Comparison of ENCODE assay signal across 19 cellular contexts in genomic region chr15:58423205-58423604, GRCh38. TPM values are rescaled to one million over a fixed set of nuclear protein-coding genes. Genes with fewer than 3 reads are reported as not detected.
A peak's percentile ranks its signal among the peaks of the same experiment; 100 is the strongest.
DNase-seq lines count a peak whose midpoint lies in the region; ATAC-seq, FAIRE-seq and TF ChIP-seq lines count a peak whose summit lies in the region.
"Had no signal": no experiment of that assay in that cellular context is flagged by ENCODE, and none has a peak within 500 bp of the region (broad histone marks: within the 10 kb centered on the region; RNA-seq: fewer than 3 reads in every experiment).

No MANE protein-coding gene starts in this region.

- H3K36me3 ChIP-seq in K562 (ENCODE audit: control insufficient read depth, insufficient read depth, low read length) (no peaks in the 10 kb centered on the region), HepG2 (replicated peaks in 1 of 2; ENCODE audit: control insufficient read depth in 1 of 2, insufficient read depth in 2 of 2, low read length in 2 of 2) (no peaks in the 10 kb centered on the region), mucosa of descending colon (ENCODE audit: low read depth) (no peaks in the 10 kb centered on the region), Karpas-422 (ENCODE audit: insufficient read depth, low read length) (no peaks in the 10 kb centered on the region)
- H3K36me3 ChIP-seq: BE2C had no signal

- TF ChIP-seq CTCF in K562 (IDR thresholded peaks at IDR 0.05 in 2 of 3, conservative IDR thresholded peaks at IDR 0.05 in 1 of 3; ENCODE audit: insufficient read depth in 2 of 3, low read depth in 1 of 3, low read length in 3 of 3): no peak
- no peak for TF ChIP-seq CTCF in HepG2 (CRISPR knock-in tag; IDR thresholded peaks at IDR 0.05)
- no peak for TF ChIP-seq CTCF in mucosa of descending colon (IDR thresholded peaks at IDR 0.05)

- FAIRE-seq in K562 (lab: Jason Lieb, UNC) (no peak), HepG2 (lab: Jason Lieb, UNC) (no peak)
- FAIRE-seq: A204.1, D721Med, G401.6, GM12892, GM18507, H1 had no signal

- H4K20me1 ChIP-seq in K562 (replicated peaks; ENCODE audit: control insufficient read depth, insufficient read depth, low read length): no peaks in the 10 kb centered on the region
- no peaks in the 10 kb centered on the region for H4K20me1 ChIP-seq in HepG2 (ENCODE audit: insufficient read depth, low read length)
- H4K20me1 ChIP-seq in Karpas-422 (ENCODE audit: insufficient read depth, low read depth, low read length): no peaks in the 10 kb centered on the region

- BruUV-seq in K562 (replicated peaks; lab: Mats Ljungman, UMichigan) (no TSS peak), HepG2 (replicated peaks; lab: Mats Ljungman, UMichigan) (no TSS peak)

- no peaks in the 10 kb centered on the region for H3K27me3 ChIP-seq in K562 (ENCODE audit: control insufficient read depth in 2 of 2, insufficient read depth in 2 of 2, low read length in 2 of 2)
- H3K27me3 ChIP-seq in HepG2 (ENCODE audit: control insufficient read depth in 1 of 2, insufficient read depth in 2 of 2, low read length in 2 of 2): no peaks in the 10 kb centered on the region
- no peaks in the 10 kb centered on the region for H3K27me3 ChIP-seq in Karpas-422 (ENCODE audit: low read length)
- H3K27me3 ChIP-seq: BE2C had no signal

- H3K4me1 ChIP-seq in K562 (replicated peaks in 1 of 2; ENCODE audit: control insufficient read depth in 2 of 2, insufficient read depth in 2 of 2, low read length in 2 of 2) (peaks cover 3 to 18% of the 10 kb centered on the region in 2 experiments), HepG2 (ENCODE audit: insufficient read depth, low read length) (peaks cover 53% of the 10 kb centered on the region), mucosa of descending colon (ENCODE audit: low read depth) (no peaks in the 10 kb centered on the region), Karpas-422 (ENCODE audit: low read length) (no peaks in the 10 kb centered on the region)

- intact Hi-C loops in K562 (cut with micrococcal nuclease) (no loop called here), HepG2 (cut with micrococcal nuclease; ENCODE audit: unreplicated experiment) (no loop called here), mucosa of descending colon (cut with DNase I, micrococcal nuclease) (no loop called here)

- POLR2A ChIA-PET in K562 (lab: Yijun Ruan, JAX): interaction anchor here (0.6 kb wide), 1 partner anchor 438 kb away, joined by 3 read pairs; no protein-coding TSS in a partner anchor
- POLR2A ChIA-PET in HepG2 (lab: Yijun Ruan, JAX): no interaction called here

- H3K4me2 ChIP-seq in K562 (ENCODE audit: insufficient read depth, low read length): no peak overlapping the region
- peak overlapping the region; percentile 69 for H3K4me2 ChIP-seq in HepG2 (ENCODE audit: low read depth, low read length)
- H3K4me2 ChIP-seq in Karpas-422 (ENCODE audit: low read depth, low read length, poor library complexity, severe bottlenecking): no peak overlapping the region

- H3K9me3 ChIP-seq in K562 (replicated peaks; ENCODE audit: control insufficient read depth, insufficient read depth, low read depth, low read length) (no peaks in the 10 kb centered on the region), HepG2 (ENCODE audit: low read length) (no peaks in the 10 kb centered on the region), mucosa of descending colon (no peaks in the 10 kb centered on the region), Karpas-422 (ENCODE audit: low read length) (no peaks in the 10 kb centered on the region)
- H3K9me3 ChIP-seq: BE2C, Caco-2 had no signal

- H3K9me1 ChIP-seq in K562 (ENCODE audit: control insufficient read depth, insufficient read depth, low read length): no peaks in the 10 kb centered on the region

- ATAC-seq in K562 (no peak), HepG2 (no peak), mucosa of descending colon (no peak)

- 53% methylated on average over 6 of the region's 6 CpGs for WGBS in K562 (ENCODE audit: insufficient coverage, low coverage, missing lambda C conversion rate)
- 6% methylated on average over 6 of the region's 6 CpGs for WGBS in HepG2 (ENCODE audit: low lambda C conversion rate)

- H3K9ac ChIP-seq in K562 (ENCODE audit: insufficient read depth in 1 of 2, low read depth in 2 of 2, low read length in 2 of 2) (no peak overlapping the region), HepG2 (ENCODE audit: insufficient read depth, low read depth, low read length) (no peak overlapping the region), Karpas-422 (ENCODE audit: low read length) (no peak overlapping the region)

- TF ChIP-seq RAD21 in K562 (CRISPR knock-in tag; conservative IDR thresholded peaks at IDR 0.05 in 1 of 2, IDR thresholded peaks at IDR 0.05 in 1 of 2) (no peak), HepG2 (CRISPR knock-in tag; IDR thresholded peaks at IDR 0.05) (no peak)

- no peaks in the 10 kb centered on the region for H3K9me2 ChIP-seq in Karpas-422 (replicated peaks; ENCODE audit: insufficient read depth, low read length)

- CTCF ChIA-PET in K562 (lab: Yijun Ruan, JAX; ENCODE audit: low intra/inter-chr PET ratio) (no interaction called here), HepG2 (lab: Yijun Ruan, JAX; ENCODE audit: low intra/inter-chr PET ratio, low total read pairs) (no interaction called here)

- H3K27ac ChIP-seq in K562 (ENCODE audit: extremely low read depth, low read depth, low read length) (no peak overlapping the region), HepG2 (ENCODE audit: extremely low read length, insufficient read depth, low read length) (no peak overlapping the region), Karpas-422 (ENCODE audit: low read length) (no peak overlapping the region)

- H3K4me3 ChIP-seq in K562 (no peak overlapping the region), HepG2 (replicated peaks in 1 of 3; ENCODE audit: insufficient read depth in 1 of 3, low read depth in 2 of 3, low read length in 3 of 3) (no peak overlapping the region; a peak in 1 of 6 replicates), mucosa of descending colon (no peak overlapping the region), Karpas-422 (ENCODE audit: low read length) (no peak overlapping the region)

- H2AFZ ChIP-seq in K562 (ENCODE audit: low read depth, low read length): 0 out of 2 replicates have a peak overlapping the region, but pooled peaks have one; percentile 29
- no peak overlapping the region for H2AFZ ChIP-seq in HepG2 (ENCODE audit: low read length)
- no peak overlapping the region for H2AFZ ChIP-seq in Karpas-422 (ENCODE audit: low read length)

- in situ Hi-C loops in K562 (cut with MboI): no loop called here
- in situ Hi-C loops in HepG2 (cut with HindIII; ENCODE audit: extremely low pct_ligation_motif_present, low pct_unique_long_range_greater_than_20kb): no loop called here

- TF ChIP-seq POLR2A in K562 (conservative IDR thresholded peaks at IDR 0.05): no peak
- TF ChIP-seq POLR2A in HepG2 (IDR thresholded peaks at IDR 0.05; ENCODE audit: insufficient read depth in 1 of 2, low read depth in 2 of 2, low read length in 2 of 2): no peak

- no peak for TF ChIP-seq EP300 in K562 (IDR thresholded peaks at IDR 0.05; ENCODE audit: low read length)
- no peak for TF ChIP-seq EP300 in HepG2 (IDR thresholded peaks at IDR 0.05; ENCODE audit: low read depth in 2 of 2, low read length in 2 of 2)
- no peak for TF ChIP-seq EP300 in HepG2 (CRISPR knock-in tag; IDR thresholded peaks at IDR 0.05; ENCODE audit: borderline replicate concordance)

- no peaks in the 10 kb centered on the region for H3K79me2 ChIP-seq in K562 (ENCODE audit: control insufficient read depth, insufficient read depth, low read length)
- no peaks in the 10 kb centered on the region for H3K79me2 ChIP-seq in HepG2 (ENCODE audit: insufficient read depth, low read length)
- no peaks in the 10 kb centered on the region for H3K79me2 ChIP-seq in Karpas-422 (ENCODE audit: low read length)

- DNase-seq in K562 (ENCODE audit: extremely low read depth in 1 of 4, low spot score in 3 of 4) (no peak), HepG2 (ENCODE audit: low spot score) (no peak), mucosa of gallbladder (ENCODE audit: low spot score) (peak; percentile 37), mucosa of descending colon (no peak), Karpas-422 (no peak), RKO (ENCODE audit: low spot score) (no peak)
- DNase-seq: ACHN; BE2C; C1 segment of cervical spinal cord; Caco-2; CD4-positive, CD25-positive, alpha-beta regulatory T cell; CD8-positive, alpha-beta memory T cell; H9 had no signal

RNA-seq across cellular contexts. Expression of gene LIPC, which starts 8.6 kb away (rescaled TPM):
- total RNA-seq in K562 (2011; cell fraction: chromatin; rRNA removed; ENCODE audit: low replicate concordance): 0.42 TPM in 1 of 2 replicates, not detected in the other
- 0.17 and 0.26 TPM in 2 replicates for total RNA-seq in K562 (2011; cell fraction: nucleolus; rRNA removed)
- 0.15 and 0.92 TPM in 2 replicates for total RNA-seq in K562 (2011; cell fraction: nucleoplasm; rRNA removed)
- total RNA-seq in K562 (2014; rRNA removed): 0.08 TPM in 1 of 2 replicates, not detected in the other
- total RNA-seq in K562 (2014; rRNA removed; fragmentation: Illumina TruSeq; extraction: Trizol): 0.07 and 0.29 TPM in 2 replicates
- 0.15 and 0.33 TPM in 2 replicates for total RNA-seq in K562 (2015; rRNA removed; fragmentation: Illumina TruSeq; extraction: Trizol)
- total RNA-seq in K562 (2021): 0.13 and 0.27 TPM in 2 replicates
- 0.11 and 0.12 TPM in 2 replicates for polyA plus RNA-seq in K562 (2011; rRNA removed)
- polyA plus RNA-seq in K562 (2011; cell fraction: cytosol; rRNA removed): 0.16 TPM in 1 of 2 replicates, not detected in the other
- polyA plus RNA-seq in K562 (2011; cell fraction: nucleus; rRNA removed): 0.14 and 0.36 TPM in 2 replicates
- polyA plus RNA-seq in K562 (2012): 0.76 and 4.9 TPM in 2 replicates
- polyA plus RNA-seq in K562 (2014; fragmentation: Illumina TruSeq; extraction: Trizol): 0.09 and 0.14 TPM in 2 replicates
- under 1 TPM in 1 of 2 experiments, not detected in 1; 0.07 TPM for polyA plus RNA-seq in K562 (2014; fragmentation: Nextera tagmentation; extraction: Ambion mirVana)
- polyA plus RNA-seq in K562 (2014; rRNA removed): 0.35 and 0.41 TPM in 2 replicates
- 0.11 and 0.12 TPM in 2 replicates for polyA minus RNA-seq in K562 (2011; rRNA and poly(A)+ RNA removed)
- not detected in 2 replicates for polyA minus RNA-seq in K562 (2011; cell fraction: cytosol; rRNA and poly(A)+ RNA removed)
- polyA minus RNA-seq in K562 (2011; cell fraction: nucleus; rRNA and poly(A)+ RNA removed): 0.13 and 0.22 TPM in 2 replicates
- 15.0 and 26.0 TPM in 2 replicates for total RNA-seq in HepG2 (2016; rRNA removed; fragmentation: Illumina TruSeq; extraction: Trizol)
- 3.6 and 5.6 TPM in 2 replicates for total RNA-seq in HepG2 (2016; cell fraction: cytosol; rRNA removed; fragmentation: Illumina TruSeq; extraction: Trizol; ENCODE audit: low read depth)
- 14.4 and 27.2 TPM in 2 replicates for total RNA-seq in HepG2 (2016; cell fraction: insoluble cytoplasmic fraction; rRNA removed; fragmentation: Illumina TruSeq; extraction: Trizol)
- total RNA-seq in HepG2 (2016; cell fraction: membrane; rRNA removed; fragmentation: Illumina TruSeq; extraction: Trizol): 9.5 and 11.4 TPM in 2 replicates
- 31.9 and 35.6 TPM in 2 replicates for total RNA-seq in HepG2 (2016; cell fraction: nucleus; rRNA removed; fragmentation: Illumina TruSeq; extraction: Trizol)
- polyA plus RNA-seq in HepG2 (2011; rRNA removed): 38.0 and 46.9 TPM in 2 replicates
- polyA plus RNA-seq in HepG2 (2011; cell fraction: cytosol; rRNA removed): 32.6 and 40.5 TPM in 2 replicates
- polyA plus RNA-seq in HepG2 (2011; cell fraction: nucleus; rRNA removed): 25.6 and 27.7 TPM in 2 replicates
- polyA plus RNA-seq in HepG2 (2012): 28.9 and 34.2 TPM in 2 replicates
- 9.2 and 9.9 TPM in 2 replicates for polyA plus RNA-seq in HepG2 (2016; cell fraction: cytosol; fragmentation: Illumina TruSeq; extraction: Trizol; ENCODE audit: low read depth)
- polyA plus RNA-seq in HepG2 (2016; cell fraction: insoluble cytoplasmic fraction; fragmentation: Illumina TruSeq; extraction: Trizol; ENCODE audit: low read depth): 20.8 and 21.9 TPM in 2 replicates
- 13.3 and 17.3 TPM in 2 replicates for polyA plus RNA-seq in HepG2 (2016; cell fraction: membrane; fragmentation: Illumina TruSeq; extraction: Trizol; ENCODE audit: low read depth)
- 46.6 and 49.7 TPM in 2 replicates for polyA plus RNA-seq in HepG2 (2016; cell fraction: nucleus; fragmentation: Illumina TruSeq; extraction: Trizol; ENCODE audit: insufficient read depth, low read depth)
- polyA minus RNA-seq in HepG2 (2011; rRNA and poly(A)+ RNA removed; ENCODE audit: low replicate concordance): 66.7 TPM in 1 of 2 replicates, not detected in the other
- 17.8 and 19.8 TPM in 2 replicates for polyA minus RNA-seq in HepG2 (2011; cell fraction: cytosol; rRNA and poly(A)+ RNA removed)
- 21.2 and 25.1 TPM in 2 replicates for polyA minus RNA-seq in HepG2 (2011; cell fraction: nucleus; rRNA and poly(A)+ RNA removed)
- total RNA-seq in mucosa of gallbladder: 0.58 TPM
- total RNA-seq in mucosa of descending colon: 1 to 10 TPM; 2.3 to 9.3 (median 3.4) TPM
- total RNA-seq in Karpas-422 (2014; rRNA removed; shearing (Covaris generic); ENCODE audit: low replicate concordance): not detected in 2 replicates
- total RNA-seq: H1, H9 had no signal
- polyA plus RNA-seq: H1 had no signal

Comparison
In these comparisons a context has a peak if more than half of its experiments do, and no peak if none do; other contexts are left out.
1. Of the 241 proteins assayed by ChIP-seq in both HepG2 and K562: peak only in HepG2: HDAC1 and ZNF644; only in K562: none; in both: none; in neither: 239.